ENCODE assay signal across 8 cellular contexts in genomic region chr1:227999056-227999930, GRCh38. TPM values are rescaled to one million over a fixed set of nuclear protein-coding genes. Genes with fewer than 3 reads are reported as not detected.
DNase-seq lines count a peak whose midpoint lies in the region; ATAC-seq, FAIRE-seq and TF ChIP-seq lines count a peak whose summit lies in the region.

No MANE protein-coding gene starts in this region.

- TF ChIP-seq POLR2A in endothelial cell of umbilical vein (IDR thresholded peaks at IDR 0.05; ENCODE audit: low read depth, low read length): no peak

- FAIRE-seq in endothelial cell of umbilical vein (lab: Jason Lieb, UNC): peak; percentile 62

- no peaks in the 10 kb centered on the region for H3K36me3 Mint-ChIP-seq in activated CD8-positive, alpha-beta T cell treated with anti-CD3 and anti-CD28 coated beads for 36 hours (ENCODE audit: low read depth)

- H3K4me3 Mint-ChIP-seq in activated CD8-positive, alpha-beta T cell treated with anti-CD3 and anti-CD28 coated beads for 36 hours: no peak overlapping the region

- dilution Hi-C loops in endothelial cell of umbilical vein (cut with MboI; ENCODE audit: extremely low pct_ligation_motif_present, low sequenced_read_pairs): no loop called here

- H3K9me3 ChIP-seq in endothelial cell of umbilical vein (replicated peaks; ENCODE audit: control insufficient read depth, insufficient read depth, low read length) (no peaks in the 10 kb centered on the region), mucosa of descending colon (peaks cover 6% of the 10 kb centered on the region)

- POLR2A ChIA-PET in activated CD8-positive, alpha-beta T cell treated with anti-CD3 and anti-CD28 coated beads for 36 hours (lab: Charles Lee): interaction anchor here (0.6 to 0.9 kb wide), 3 partner anchors 226 to 458 kb away, joined by 3 to 4 read pairs (median 3); a partner anchor contains a TSS
- POLR2A ChIA-PET in endothelial cell of umbilical vein (lab: Charles Lee): interaction anchor here (0.7 kb wide), 1 partner anchor 78 kb away, joined by 3 read pairs; no protein-coding TSS in a partner anchor

- no peaks in the 10 kb centered on the region for H3K4me1 ChIP-seq in endothelial cell of umbilical vein (ENCODE audit: control insufficient read depth, extremely low read depth, insufficient read depth, low read length)
- no peaks in the 10 kb centered on the region for H3K4me1 ChIP-seq in mucosa of descending colon (ENCODE audit: low read depth)

- H3K27me3 ChIP-seq in endothelial cell of umbilical vein (ENCODE audit: control insufficient read depth in 2 of 2, insufficient read depth in 2 of 2, low read length in 2 of 2): peaks cover 0 to 4% of the 10 kb centered on the region in 2 experiments

- H4K20me1 ChIP-seq in endothelial cell of umbilical vein (replicated peaks; ENCODE audit: control insufficient read depth, extremely low read depth, insufficient read depth, low read length): no peaks in the 10 kb centered on the region

- BruUV-seq in endothelial cell of umbilical vein (replicated peaks; lab: Mats Ljungman, UMichigan): no TSS peak

- no peaks in the 10 kb centered on the region for H3K4me1 Mint-ChIP-seq in activated CD8-positive, alpha-beta T cell treated with anti-CD3 and anti-CD28 coated beads for 36 hours (ENCODE audit: low read depth)

- H3K27ac ChIP-seq in C4-2B (no peak overlapping the region), endothelial cell of umbilical vein (ENCODE audit: insufficient read depth, low read depth, low read length) (no peak overlapping the region)

- DNase-seq in NCI-H82 treated with DMSO at 0.1 percent for 48 hours (lab: John Stamatoyannopoulos, UW; ENCODE audit: unreplicated experiment): peak; percentile 3
- peak; percentile 85 for DNase-seq in activated CD8-positive, alpha-beta T cell treated with anti-CD3 and anti-CD28 coated beads for 36 hours
- peak; percentile 71 for DNase-seq in endothelial cell of umbilical vein (ENCODE audit: low read depth, low spot score)
- DNase-seq in mucosa of descending colon: peak in 2 of 3 donors; percentile 75 to 77
- peak; percentile 45 to 63 for DNase-seq in stimulated activated CD8-positive, alpha-beta memory T cell treated with anti-CD3 and anti-CD28 coated beads, Interleukin-7, amount 100 ng/mL, for 48 hours (ENCODE audit: extremely low read depth in 1 of 2, low read depth in 1 of 2)

- no peak overlapping the region for H3K27ac Mint-ChIP-seq in activated CD8-positive, alpha-beta T cell treated with anti-CD3 and anti-CD28 coated beads for 36 hours

- H3K9me1 ChIP-seq in endothelial cell of umbilical vein (replicated peaks; ENCODE audit: control insufficient read depth, extremely low read depth, insufficient read depth, low read length): no peaks in the 10 kb centered on the region

- intact Hi-C loops in activated CD8-positive, alpha-beta T cell treated with anti-CD3 and anti-CD28 coated beads for 36 hours (cut with micrococcal nuclease): no loop called here
- intact Hi-C loops in endothelial cell of umbilical vein (cut with micrococcal nuclease): loop anchor here (1.0 to 10.0 kb wide), 9 partner anchors 73 to 518 kb away; no protein-coding TSS in a partner anchor
- intact Hi-C loops in mucosa of descending colon (cut with DNase I, micrococcal nuclease): no loop called here

- H3K9ac ChIP-seq in endothelial cell of umbilical vein (replicated peaks; ENCODE audit: extremely low read depth, insufficient read depth, low read length): no peak overlapping the region

- no peaks in the 10 kb centered on the region for H3K36me3 ChIP-seq in endothelial cell of umbilical vein (ENCODE audit: control insufficient read depth in 2 of 2, extremely low read depth in 1 of 2, insufficient read depth in 2 of 2, low read length in 2 of 2)
- H3K36me3 ChIP-seq in mucosa of descending colon (ENCODE audit: low read depth): no peaks in the 10 kb centered on the region

- peaks cover 19% of the 10 kb centered on the region for H3K9me3 Mint-ChIP-seq in activated CD8-positive, alpha-beta T cell treated with anti-CD3 and anti-CD28 coated beads for 36 hours

- H3K79me2 ChIP-seq in endothelial cell of umbilical vein (ENCODE audit: control insufficient read depth, insufficient read depth, low read length): no peaks in the 10 kb centered on the region

- H3K4me3 ChIP-seq in endothelial cell of umbilical vein (replicated peaks in 1 of 3; ENCODE audit: insufficient read depth in 1 of 3, low read depth in 1 of 3, low read length in 3 of 3): no peak overlapping the region
- H3K4me3 ChIP-seq in mucosa of descending colon: no peak overlapping the region

- ATAC-seq in GM19035 (IDR thresholded peaks at IDR 0.05; ENCODE audit: unreplicated experiment) (peak; percentile 95), HG03432 (IDR thresholded peaks at IDR 0.05; ENCODE audit: unreplicated experiment) (peak; percentile 92), mucosa of descending colon (peak; percentile 93)
- ATAC-seq in activated CD8-positive, alpha-beta T cell treated with anti-CD3 and anti-CD28 coated beads for 36 hours: peak; percentile 97

- peaks cover 14% of the 10 kb centered on the region for H3K27me3 Mint-ChIP-seq in activated CD8-positive, alpha-beta T cell treated with anti-CD3 and anti-CD28 coated beads for 36 hours

- CTCF ChIA-PET in activated CD8-positive, alpha-beta T cell treated with anti-CD3 and anti-CD28 coated beads for 36 hours (lab: Charles Lee): interaction anchor here (0.5 to 3.3 kb wide), 33 partner anchors 9 to 515 kb away, joined by 3 to 16 read pairs (median 4); partner anchors contain the start of gene ARF1
- CTCF ChIA-PET in endothelial cell of umbilical vein (lab: Charles Lee): interaction anchor here (0.6 to 2.4 kb wide), 74 partner anchors 8 to 518 kb away, joined by 3 to 41 read pairs (median 4); partner anchors contain the start of genes ARF1, IBA57 and TRIM11

- H2AFZ ChIP-seq in endothelial cell of umbilical vein (ENCODE audit: low read depth, low read length): no peak overlapping the region

- TF ChIP-seq CTCF in C4-2B (conservative IDR thresholded peaks at IDR 0.05) (peak; percentile 92), endothelial cell of umbilical vein (IDR thresholded peaks at IDR 0.05; ENCODE audit: extremely low read depth in 1 of 2, insufficient read depth in 1 of 2, low read depth in 1 of 2, low read length in 2 of 2) (peak; percentile 75 to 92), mucosa of descending colon (IDR thresholded peaks at IDR 0.05) (peak; percentile 65)
- TF ChIP-seq CTCF in activated CD8-positive, alpha-beta T cell treated with anti-CD3 and anti-CD28 coated beads for 36 hours (IDR thresholded peaks at IDR 0.05): peak; percentile 80

- no peak overlapping the region for H3K4me2 ChIP-seq in endothelial cell of umbilical vein (ENCODE audit: insufficient read depth, low read length)

TF ChIP-seq in endothelial cell of umbilical vein, 7 proteins besides CTCF, POLR2A, EP300 and RAD21:
- no peak for TF ChIP-seq MYC (IDR thresholded peaks at IDR 0.05; ENCODE audit: low read depth, low read length)
- TF ChIP-seq GATA2 (IDR thresholded peaks at IDR 0.05; ENCODE audit: insufficient read depth, insufficient read length, low read depth, low read length): no peak
- no peak for TF ChIP-seq FOS (IDR thresholded peaks at IDR 0.05; ENCODE audit: borderline replicate concordance, insufficient read depth, low read length)
- no peak for TF ChIP-seq EZH2 (IDR thresholded peaks at IDR 0.05; ENCODE audit: borderline replicate concordance, low read depth, low read length, severe bottlenecking)
- no peak for TF ChIP-seq POLR2AphosphoS5 (IDR thresholded peaks at IDR 0.05; ENCODE audit: insufficient read depth, low read depth, low read length)
- no peak for TF ChIP-seq MAX (IDR thresholded peaks at IDR 0.05; ENCODE audit: insufficient read depth, insufficient read length)
- no peak for TF ChIP-seq JUN (IDR thresholded peaks at IDR 0.05; ENCODE audit: borderline replicate concordance, insufficient read depth, insufficient read length, low read depth)

RNA-seq across cellular contexts. Expression of gene WNT3A, which starts 7.5 kb away (rescaled TPM):
- total RNA-seq in activated CD8-positive, alpha-beta T cell treated with anti-CD3 and anti-CD28 coated beads for 36 hours: not detected
- total RNA-seq in endothelial cell of umbilical vein (not detected in 2 replicates), mucosa of descending colon (not detected)
- polyA plus RNA-seq in endothelial cell of umbilical vein: not detected in 2 replicates
- not detected in 2 replicates for polyA plus RNA-seq in endothelial cell of umbilical vein (2011; cell fraction: cytosol; rRNA removed)
- polyA plus RNA-seq in endothelial cell of umbilical vein (2011; cell fraction: nucleus; rRNA removed): not detected in 2 replicates
- not detected in 2 replicates for polyA plus RNA-seq in endothelial cell of umbilical vein (2012)
- polyA minus RNA-seq in endothelial cell of umbilical vein: not detected in 2 replicates
- polyA minus RNA-seq in endothelial cell of umbilical vein (2011; cell fraction: cytosol; rRNA and poly(A)+ RNA removed): not detected
- not detected in 2 replicates for polyA minus RNA-seq in endothelial cell of umbilical vein (2011; cell fraction: nucleus; rRNA and poly(A)+ RNA removed)

RNA-seq across cellular contexts. Expression of gene WNT9A, which starts 51.6 kb away (rescaled TPM):
- total RNA-seq in activated CD8-positive, alpha-beta T cell treated with anti-CD3 and anti-CD28 coated beads for 36 hours: not detected
- 4.1 and 5.4 TPM in 2 replicates for total RNA-seq in endothelial cell of umbilical vein
- polyA plus RNA-seq in endothelial cell of umbilical vein: 5.9 and 6.2 TPM in 2 replicates
- 3.3 and 4.1 TPM in 2 replicates for polyA plus RNA-seq in endothelial cell of umbilical vein (2011; cell fraction: cytosol; rRNA removed)
- 8.9 and 9.2 TPM in 2 replicates for polyA plus RNA-seq in endothelial cell of umbilical vein (2011; cell fraction: nucleus; rRNA removed)
- polyA plus RNA-seq in endothelial cell of umbilical vein (2012): 1.6 and 1.8 TPM in 2 replicates
- 7.6 and 9.6 TPM in 2 replicates for polyA minus RNA-seq in endothelial cell of umbilical vein
- 0.92 TPM for polyA minus RNA-seq in endothelial cell of umbilical vein (2011; cell fraction: cytosol; rRNA and poly(A)+ RNA removed)
- 4.3 and 4.8 TPM in 2 replicates for polyA minus RNA-seq in endothelial cell of umbilical vein (2011; cell fraction: nucleus; rRNA and poly(A)+ RNA removed)
- 10 to 100 TPM in 1 of 3 donors, 1 to 10 TPM in 2; 1.7 to 12.7 (median 2.4) TPM for total RNA-seq in mucosa of descending colon

Comparison
In these comparisons a context has a peak if more than half of its experiments do, and no peak if none do; other contexts are left out.
1. DNase-seq: peak in every context shown above with its lines; median percentile 85 in activated CD8-positive, alpha-beta T cell treated with anti-CD3 and anti-CD28 coated beads for 36 hours; 76 in mucosa of descending colon; 71 in endothelial cell of umbilical vein; 54 in stimulated activated CD8-positive, alpha-beta memory T cell treated with anti-CD3 and anti-CD28 coated beads, Interleukin-7, amount 100 ng/mL, for 48 hours; 3 in NCI-H82 treated with DMSO at 0.1 percent for 48 hours.